24 cellular contexts compared by ENCODE assay signal in genomic region chr11:69734367-69734766, GRCh38. TPM values are rescaled to one million over a fixed set of nuclear protein-coding genes. Genes with fewer than 3 reads are reported as not detected.
"Had no signal": no experiment of that assay in that cellular context is flagged by ENCODE, and none has a peak within 500 bp of the region (broad histone marks: within the 10 kb centered on the region; RNA-seq: fewer than 3 reads in every experiment).

No MANE protein-coding gene starts in this region.

- DNase-seq: KBM-7, MV-4-11, NCI-H1048, NCI-H1105 treated with DMSO at 0.1 percent for 48 hours, NCI-H1417 treated with DMSO at 0.1 percent for 48 hours, NCI-H146, NCI-H1694 treated with DMSO at 0.1 percent for 48 hours, NCI-H2029, NCI-H2081 treated with DMSO at 0.1 percent for 48 hours, NCI-H2171, NCI-H446, NCI-H510A, NCI-H524 treated with DMSO at 0.1 percent for 48 hours, NCI-H69, NCI-H774, PC-3, SHP77 had no signal

- ATAC-seq: Panc1, PC-3, SK-N-SH treated with all-trans-retinoic acid at 6 μM for 48 hours had no signal

- H3K27ac ChIP-seq: RWPE1 had no signal

RNA-seq across cellular contexts. Expression of gene FGF19, which starts 30.5 kb away (rescaled TPM):
- total RNA-seq: HT1080, MCF 10A, OCI-LY7, PC-3 had no signal

RNA-seq across cellular contexts. Expression of gene FGF4, which starts 40.8 kb away (rescaled TPM):
- total RNA-seq: HT1080, LHCN-M2, MCF 10A, OCI-LY7, PC-3 had no signal
